Comparison of ENCODE assay signal across 27 cellular contexts in genomic region chr10:119415121-119415520, GRCh38.
DNase-seq lines count a peak whose midpoint lies in the region; TF ChIP-seq lines count a peak whose summit lies in the region.
"Had no signal": no experiment of that assay in that cellular context is flagged by ENCODE, and none has a peak within 500 bp of the region (broad histone marks: within the 10 kb centered on the region; RNA-seq: fewer than 3 reads in every experiment).

No MANE protein-coding gene starts in this region.

- H3K4me1 ChIP-seq in fibroblast of lung (ENCODE audit: control insufficient read depth, extremely low read depth, insufficient read depth, low read length) = peaks cover 23% of the 10 kb centered on the region
- H3K4me1 ChIP-seq in stomach = peaks cover 16 to 39% (median 31%) of the 10 kb centered on the region in 4 donors
- peaks cover 12% of the 10 kb centered on the region for H3K4me1 ChIP-seq in BE2C
- H3K4me1 ChIP-seq: foreskin keratinocyte had no signal

- peaks cover 6% of the 10 kb centered on the region for H3K79me2 ChIP-seq in fibroblast of lung (ENCODE audit: control insufficient read depth, insufficient read depth, low read length)

- H3K9ac ChIP-seq in fibroblast of lung (ENCODE audit: insufficient read depth, low read length) = no peak overlapping the region
- H3K9ac ChIP-seq: BLaER1 treated with 17β-estradiol and CSF1 and Interleukin-3, amounts not matched to agents 10 nM and 100 nM had no signal

- no peak for TF ChIP-seq CTCF in fibroblast of lung (conservative IDR thresholded peaks at IDR 0.05 in 1 of 2, IDR thresholded peaks at IDR 0.05 in 1 of 2; ENCODE audit: low read depth in 1 of 2, low read length in 2 of 2)
- TF ChIP-seq CTCF in mesothelial cell of epicardium (IDR thresholded peaks at IDR 0.05; ENCODE audit: unreplicated experiment) = no peak
- no peak for TF ChIP-seq CTCF in stomach (IDR thresholded peaks at IDR 0.05)
- no peak for TF ChIP-seq CTCF in BE2C (IDR thresholded peaks at IDR 0.05; ENCODE audit: low read depth, low read length)

- 79 to 89% (median 85%) methylated on average over 6 of the region's 6 CpGs for WGBS in stomach, 5 donors

- no peak overlapping the region for H3K4me3 Mint-ChIP-seq in mesothelial cell of epicardium
- H3K4me3 Mint-ChIP-seq: brain, endodermal cell had no signal

- no peaks in the 10 kb centered on the region for H3K27me3 ChIP-seq in fibroblast of lung (ENCODE audit: control insufficient read depth, insufficient read depth, low read length)
- H3K27me3 ChIP-seq in stomach = no peaks in the 10 kb centered on the region
- H3K27me3 ChIP-seq in BE2C = no peaks in the 10 kb centered on the region
- H3K27me3 ChIP-seq: adrenal gland, foreskin keratinocyte, tibial artery had no signal

- H3K4me2 ChIP-seq in fibroblast of lung (ENCODE audit: extremely low read depth, insufficient read depth, low read length) = no peak overlapping the region

- no peaks in the 10 kb centered on the region for H3K36me3 Mint-ChIP-seq in mesothelial cell of epicardium

- no peaks in the 10 kb centered on the region for H3K9me3 Mint-ChIP-seq in mesothelial cell of epicardium
- H3K9me3 Mint-ChIP-seq: endodermal cell had no signal

- DNase-seq in Kasumi-1 (lab: John Stamatoyannopoulos, UW) (peak; percentile 24 to 27), fibroblast of lung (ENCODE audit: low read depth in 2 of 2) (no peak), mesothelial cell of epicardium (ENCODE audit: low spot score in 2 of 2, unreplicated experiment in 2 of 2) (no peak), stomach (no peak), H4 (ENCODE audit: low spot score) (no peak), BE2C (no peak)
- no peak for DNase-seq in activated effector memory CD4-positive, alpha-beta T cell treated with Interleukin-2 at 50 U/mL for 16 hours
- DNase-seq: activated CD4-positive, alpha-beta T cell treated with anti-CD3 and anti-CD28 coated beads, Interleukin-2, amount 50 U/mL, for 4 hours; activated naive CD4-positive, alpha-beta T cell treated with Interleukin-2 at 50 U/mL for 16 hours; activated T-cell treated with anti-CD3 and anti-CD28 coated beads, Interleukin-2, amount 50 U/mL, for 48 hours; adrenal gland; cerebellar nuclear complex; dermis blood vessel endothelial cell; DMS79; endodermal cell; foreskin keratinocyte; GDM1; kidney glomerular epithelial cell; NCI-H1694 treated with DMSO at 0.1 percent for 48 hours; NCI-H2171; NCI-H510A; RPMI8226; stimulated activated CD4-positive, alpha-beta T cell treated with anti-CD3 and anti-CD28 coated beads, Interleukin-12 subunit alpha, Interleukin-12 subunit beta, amount 100 ng/mL, for 4 hours; stimulated activated CD4-positive, alpha-beta T cell treated with anti-CD3 and anti-CD28 coated beads, Interleukin-2, amount 100 ng/mL, for 48 hours; tibial artery had no signal

- TF ChIP-seq POLR2A in stomach (IDR thresholded peaks at IDR 0.05) = no peak

- no peaks in the 10 kb centered on the region for H3K9me3 ChIP-seq in fibroblast of lung (ENCODE audit: control insufficient read depth, insufficient read depth, low read depth, low read length)
- H3K9me3 ChIP-seq in stomach = no peaks in the 10 kb centered on the region
- H3K9me3 ChIP-seq in BE2C = no peaks in the 10 kb centered on the region
- H3K9me3 ChIP-seq: adrenal gland; BLaER1 treated with 17β-estradiol and CSF1 and Interleukin-3, amounts not matched to agents 10 nM and 100 nM; tibial artery had no signal

- peaks cover 31% of the 10 kb centered on the region for H3K4me1 Mint-ChIP-seq in mesothelial cell of epicardium

- H3K27ac ChIP-seq in fibroblast of lung (ENCODE audit: insufficient read depth, low read length) (peak overlapping the region; percentile 92), stomach (peak overlapping the region; percentile 21 to 88 (median 65))
- H3K27ac ChIP-seq: BLaER1 treated with 17β-estradiol and CSF1 and Interleukin-3, amounts not matched to agents 10 nM and 100 nM; foreskin keratinocyte had no signal

- H3K36me3 ChIP-seq in fibroblast of lung (ENCODE audit: control insufficient read depth, insufficient read depth, low read length) (no peaks in the 10 kb centered on the region), stomach (peaks cover 0 to 11% (median 4%) of the 10 kb centered on the region in 4 donors), BE2C (no peaks in the 10 kb centered on the region)
- H3K36me3 ChIP-seq: adrenal gland; BLaER1 treated with 17β-estradiol and CSF1 and Interleukin-3, amounts not matched to agents 10 nM and 100 nM had no signal

- TF ChIP-seq EP300 in stomach (IDR thresholded peaks at IDR 0.05) = no peak

- H2AFZ ChIP-seq in fibroblast of lung (ENCODE audit: low read length) = no peak overlapping the region

- H3K27me3 Mint-ChIP-seq in mesothelial cell of epicardium (ENCODE audit: low read depth) = no peaks in the 10 kb centered on the region

- peak overlapping the region; percentile 54 for H3K27ac Mint-ChIP-seq in mesothelial cell of epicardium
- H3K27ac Mint-ChIP-seq: endodermal cell had no signal

- no peaks in the 10 kb centered on the region for H4K20me1 ChIP-seq in fibroblast of lung (ENCODE audit: control insufficient read depth, extremely low read depth, insufficient read depth, low read length)

- H3K4me3 ChIP-seq in fibroblast of lung (replicated peaks in 1 of 4; ENCODE audit: control extremely low read depth in 1 of 4, insufficient read depth in 1 of 4, low read depth in 3 of 4, low read length in 4 of 4) (no peak overlapping the region), stomach (no peak overlapping the region), BE2C (ENCODE audit: low read depth, low read length) (no peak overlapping the region)
- H3K4me3 ChIP-seq: adrenal gland; BLaER1 treated with 17β-estradiol and CSF1 and Interleukin-3, amounts not matched to agents 10 nM and 100 nM; tibial artery had no signal

- intact Hi-C loops in stomach (cut with DNase I; ENCODE audit: low total_unique reads) = loop anchor here (10.0 kb wide), 1 partner anchor 210 kb away; the partner anchor contains the start of gene GRK5

Comparison
In these comparisons a context has a peak if more than half of its experiments do, and no peak if none do; other contexts are left out.
1. DNase-seq: peak in Kasumi-1 (2 of 2); none in fibroblast of lung (0 of 2), mesothelial cell of epicardium (0 of 2), stomach (single experiment), H4 (single experiment), BE2C (single experiment) and activated effector memory CD4-positive, alpha-beta T cell treated with Interleukin-2 at 50 U/mL for 16 hours (single experiment).